8 cellular contexts compared by ENCODE assay signal in genomic region chr3:107271787-107272387, GRCh38.
DNase-seq lines count a peak whose midpoint lies in the region; ATAC-seq and TF ChIP-seq lines count a peak whose summit lies in the region.

No MANE protein-coding gene starts in this region.

- CTCF ChIA-PET in activated CD8-positive, alpha-beta memory T cell treated with anti-CD3 and anti-CD28 coated beads, Interleukin-2, amount 10 ng/mL, durations not matched to agents 7 days and 5 days (lab: Charles Lee): interaction anchor here (0.8 to 3.9 kb wide), 17 partner anchors 9 to 271 kb away, joined by 3 to 27 read pairs (median 5); partner anchors contain the start of gene BBX

- H3K27ac Mint-ChIP-seq in activated CD8-positive, alpha-beta memory T cell treated with anti-CD3 and anti-CD28 coated beads, Interleukin-2, amount 10 ng/mL, durations not matched to agents 7 days and 5 days: no peak overlapping the region

- no peaks in the 10 kb centered on the region for H3K36me3 ChIP-seq in stomach

- intact Hi-C loops in stomach (cut with DNase I; ENCODE audit: low total_unique reads): no loop called here

- H3K9me3 Mint-ChIP-seq in activated CD8-positive, alpha-beta memory T cell treated with anti-CD3 and anti-CD28 coated beads, Interleukin-2, amount 10 ng/mL, durations not matched to agents 7 days and 5 days (ENCODE audit: low read depth): no peaks in the 10 kb centered on the region

- ATAC-seq in activated CD8-positive, alpha-beta memory T cell treated with anti-CD3 and anti-CD28 coated beads, Interleukin-2, amount 10 ng/mL, durations not matched to agents 7 days and 5 days: peak; percentile 61
- ATAC-seq in HG02884 (IDR thresholded peaks at IDR 0.05; ENCODE audit: unreplicated experiment): peak; percentile 51

- 8 to 21% (median 12%) methylated on average over 3 of the region's 3 CpGs for WGBS in stomach, 5 donors

- TF ChIP-seq CTCF in stomach (IDR thresholded peaks at IDR 0.05): peak in 5 of 7 experiments; percentile 49 to 65 (median 52)

- H3K4me3 Mint-ChIP-seq in activated CD8-positive, alpha-beta memory T cell treated with anti-CD3 and anti-CD28 coated beads, Interleukin-2, amount 10 ng/mL, durations not matched to agents 7 days and 5 days: no peak overlapping the region

- peaks cover 10% of the 10 kb centered on the region for H3K27me3 Mint-ChIP-seq in activated CD8-positive, alpha-beta memory T cell treated with anti-CD3 and anti-CD28 coated beads, Interleukin-2, amount 10 ng/mL, durations not matched to agents 7 days and 5 days

- no peak for TF ChIP-seq EP300 in stomach (IDR thresholded peaks at IDR 0.05)

- no peaks in the 10 kb centered on the region for H3K9me3 ChIP-seq in stomach

- DNase-seq in activated CD8-positive, alpha-beta memory T cell treated with anti-CD3 and anti-CD28 coated beads, Interleukin-2, amount 10 ng/mL, durations not matched to agents 7 days and 5 days: no peak
- no peak for DNase-seq in activated CD8-positive, alpha-beta memory T cell treated with anti-CD3 and anti-CD28 coated beads, Interleukin-2, amount 50 U/mL, for 48 hours
- DNase-seq in NCI-H2081 treated with DMSO at 0.1 percent for 48 hours (lab: John Stamatoyannopoulos, UW) (peak; percentile 27), amniotic epithelial cell (ENCODE audit: low read depth) (peak; percentile 61), hepatic stellate cell (ENCODE audit: low spot score) (peak; percentile 19), stomach (no peak)
- DNase-seq in stimulated activated CD8-positive, alpha-beta memory T cell treated with anti-CD3 and anti-CD28 coated beads, Interleukin-4, amount 100 ng/mL, for 48 hours: no peak

- H3K4me3 ChIP-seq in stomach: no peak overlapping the region

- no peaks in the 10 kb centered on the region for H3K4me1 ChIP-seq in stomach

- TF ChIP-seq POLR2A in stomach (IDR thresholded peaks at IDR 0.05): no peak

- no peaks in the 10 kb centered on the region for H3K4me1 Mint-ChIP-seq in activated CD8-positive, alpha-beta memory T cell treated with anti-CD3 and anti-CD28 coated beads, Interleukin-2, amount 10 ng/mL, durations not matched to agents 7 days and 5 days

- no peaks in the 10 kb centered on the region for H3K36me3 Mint-ChIP-seq in activated CD8-positive, alpha-beta memory T cell treated with anti-CD3 and anti-CD28 coated beads, Interleukin-2, amount 10 ng/mL, durations not matched to agents 7 days and 5 days

- H3K27ac ChIP-seq in stomach: no peak overlapping the region

- no peaks in the 10 kb centered on the region for H3K27me3 ChIP-seq in stomach

Comparison
In these comparisons a context has a peak if more than half of its experiments do, and no peak if none do; other contexts are left out.
1. DNase-seq: peak in NCI-H2081 treated with DMSO at 0.1 percent for 48 hours (single experiment), amniotic epithelial cell (single experiment) and hepatic stellate cell (single experiment); none in activated CD8-positive, alpha-beta memory T cell treated with anti-CD3 and anti-CD28 coated beads, Interleukin-2, amount 10 ng/mL, durations not matched to agents 7 days and 5 days (single experiment), activated CD8-positive, alpha-beta memory T cell treated with anti-CD3 and anti-CD28 coated beads, Interleukin-2, amount 50 U/mL, for 48 hours (single experiment), stomach (single experiment) and stimulated activated CD8-positive, alpha-beta memory T cell treated with anti-CD3 and anti-CD28 coated beads, Interleukin-4, amount 100 ng/mL, for 48 hours (single experiment).